3 cellular contexts compared by ENCODE assay signal in the genomic region with DNA sequence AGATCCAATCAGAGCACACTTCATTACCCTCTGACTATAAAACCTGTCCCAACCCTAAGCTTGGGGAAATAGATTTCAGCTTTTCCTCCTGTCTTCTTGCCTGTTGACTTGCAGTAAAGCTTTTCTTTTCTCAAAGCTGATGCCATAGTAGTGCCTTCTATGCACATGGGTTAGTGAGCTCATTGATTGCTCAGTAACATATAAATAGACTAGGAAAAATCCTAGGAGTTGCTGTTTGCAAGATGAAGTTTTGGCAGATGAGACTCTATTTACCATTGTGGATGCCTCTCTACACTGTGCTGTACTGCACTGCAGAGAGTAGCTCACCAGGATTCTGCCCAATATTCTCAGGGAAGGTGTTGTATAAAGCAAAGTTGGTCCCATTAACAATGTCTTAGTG.
"Had no signal": no experiment of that assay in that cellular context is flagged by ENCODE, and none has a peak within 500 bp of the region (broad histone marks: within the 10 kb centered on the region; RNA-seq: fewer than 3 reads in every experiment).

No MANE protein-coding gene starts in this region.

- DNase-seq: GDM1, GF-D8 had no signal

- H3K4me3 ChIP-seq: GM12878 had no signal

- ATAC-seq: GM12878 had no signal
